8 cellular contexts compared by ENCODE assay signal in genomic region chr2:74440378-74441110, GRCh38. TPM values are rescaled to one million over a fixed set of nuclear protein-coding genes. Genes with fewer than 3 reads are reported as not detected.
DNase-seq lines count a peak whose midpoint lies in the region; ATAC-seq and TF ChIP-seq lines count a peak whose summit lies in the region.

No MANE protein-coding gene starts in this region.

- no peak for TF ChIP-seq POLR2A in Peyer's patch (IDR thresholded peaks at IDR 0.05)

- H3K4me3 ChIP-seq in HUES6 (ENCODE audit: low read depth, low read length) (peak overlapping the region; percentile 77), Peyer's patch (peak overlapping the region; percentile 47 to 77 (median 52)), left ventricle myocardium inferior (peak overlapping the region; percentile 73)

- H3K27me3 ChIP-seq in HUES6 (ENCODE audit: control insufficient read depth, insufficient read depth, low read length), result 0 out of 2 replicates have a peak, but pooled peaks cover 5% of the 10 kb centered on the region
- no peaks in the 10 kb centered on the region for H3K27me3 ChIP-seq in Peyer's patch
- peaks cover 14% of the 10 kb centered on the region for H3K27me3 ChIP-seq in left ventricle myocardium inferior (ENCODE audit: low read depth)

- TF ChIP-seq CTCF in Peyer's patch (IDR thresholded peaks at IDR 0.05), result peak in 4 of 6 experiments; percentile 12 to 66 (median 60)
- peak; percentile 65 for TF ChIP-seq CTCF in left ventricle myocardium inferior (IDR thresholded peaks at IDR 0.05; ENCODE audit: borderline replicate concordance)

- H3K36me3 ChIP-seq in HUES6 (ENCODE audit: control insufficient read depth, insufficient read depth, low read length) (peaks cover 5% of the 10 kb centered on the region; the same call in 1 of the 2 replicates), Peyer's patch (no peaks in the 10 kb centered on the region), left ventricle myocardium inferior (no peaks in the 10 kb centered on the region)

- ATAC-seq in GM21576 (IDR thresholded peaks at IDR 0.05; ENCODE audit: unreplicated experiment), result peak; percentile 86

- H3K27ac ChIP-seq in HUES6 (ENCODE audit: low read depth, low read length) (peak overlapping the region; percentile 81), Peyer's patch (peak overlapping the region; percentile 63 to 96 (median 90)), left ventricle myocardium inferior (replicated peaks) (peak overlapping the region; percentile 92)

- intact Hi-C loops in left ventricle myocardium inferior (cut with micrococcal nuclease), result no loop called here

- DNase-seq in GM03348 (ENCODE audit: low spot score) (peak; percentile 98), Peyer's patch (peak; percentile 57 to 91 (median 90)), amygdala (lab: John Stamatoyannopoulos, UW) (peak; percentile 47 to 95 (median 86)), left ventricle myocardium inferior (peak; percentile 91), pons (ENCODE audit: low spot score) (peak; percentile 92), NCI-H345 (lab: John Stamatoyannopoulos, UW) (no peak)

- H3K9ac ChIP-seq in HUES6 (ENCODE audit: low read length), result peak overlapping the region; percentile 82

- peaks cover 37% of the 10 kb centered on the region for H3K4me1 ChIP-seq in HUES6 (ENCODE audit: control insufficient read depth, insufficient read depth, low read length)
- peaks cover 0 to 33% (median 14%) of the 10 kb centered on the region in 4 donors for H3K4me1 ChIP-seq in Peyer's patch
- peaks cover 57% of the 10 kb centered on the region for H3K4me1 ChIP-seq in left ventricle myocardium inferior

- H3K9me3 ChIP-seq in HUES6 (ENCODE audit: control insufficient read depth, insufficient read depth, low read depth, low read length), result no peaks in the 10 kb centered on the region
- no peaks in the 10 kb centered on the region for H3K9me3 ChIP-seq in Peyer's patch
- no peaks in the 10 kb centered on the region for H3K9me3 ChIP-seq in left ventricle myocardium inferior (replicated peaks)

RNA-seq across cellular contexts. Expression of gene RTKN, which starts 1.2 kb away (rescaled TPM):
- total RNA-seq in Peyer's patch (10 to 100 TPM; 46.2 to 99.9 (median 75.7) TPM), left ventricle myocardium inferior (14.0 TPM)

RNA-seq across cellular contexts. Expression of gene INO80B, which starts 14.3 kb away (rescaled TPM):
- total RNA-seq in Peyer's patch (10 to 100 TPM in 3 of 4 donors, 1 to 10 TPM in 1; 5.4 to 83.3 (median 41.8) TPM), left ventricle myocardium inferior (19.3 TPM)

RNA-seq across cellular contexts. Expression of gene WBP1, which starts 17.7 kb away (rescaled TPM):
- total RNA-seq in Peyer's patch, result 10 to 100 TPM; 46.2 to 81.3 (median 59.9) TPM
- total RNA-seq in left ventricle myocardium inferior, result 46.1 TPM

RNA-seq across cellular contexts. Expression of gene WDR54, which starts 19.0 kb away (rescaled TPM):
- total RNA-seq in Peyer's patch (1 to 10 TPM in 3 of 4 donors, not detected in 1; 1.2 to 2.5 (median 2.3) TPM), left ventricle myocardium inferior (2.9 TPM)

RNA-seq across cellular contexts. Expression of gene C2orf81, which starts 19.1 kb away (rescaled TPM):
- total RNA-seq in Peyer's patch (1 to 10 TPM in 3 of 4 donors, under 1 TPM in 1; 0.94 to 3.3 (median 1.7) TPM), left ventricle myocardium inferior (0.82 TPM)
